10 cellular contexts compared by ENCODE assay signal in the genomic region with DNA sequence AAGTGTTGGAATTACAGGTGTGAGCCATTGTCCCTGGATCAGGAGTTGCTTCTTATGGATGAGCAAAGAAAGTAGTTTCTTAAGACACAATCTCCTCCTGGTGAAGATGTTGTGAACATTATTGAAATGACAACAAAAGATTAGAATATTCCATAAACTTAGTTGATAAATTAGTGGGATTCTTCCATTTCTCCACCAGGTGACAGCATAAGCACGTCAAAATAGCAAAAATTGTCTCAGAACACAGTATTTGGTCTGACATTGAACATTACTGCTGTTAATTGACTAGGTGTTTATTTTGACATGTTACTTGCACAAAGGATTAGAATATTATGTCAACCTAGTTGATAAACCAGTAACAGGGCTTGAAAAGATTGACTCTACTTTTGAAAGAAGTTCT. TPM values are rescaled to one million over a fixed set of nuclear protein-coding genes. Genes with fewer than 3 reads are reported as not detected.
A peak's percentile ranks its signal among the peaks of the same experiment; 100 is the strongest.
DNase-seq lines count a peak whose midpoint lies in the region; ATAC-seq, FAIRE-seq and TF ChIP-seq lines count a peak whose summit lies in the region.
"Had no signal": no experiment of that assay in that cellular context is flagged by ENCODE, and none has a peak within 500 bp of the region (broad histone marks: within the 10 kb centered on the region; RNA-seq: fewer than 3 reads in every experiment).

No MANE protein-coding gene starts in this region.

- H4K20me1 ChIP-seq in GM23338 (replicated peaks; ENCODE audit: insufficient read depth): no peaks in the 10 kb centered on the region

- H3K9me3 Mint-ChIP-seq in GM23338: no peaks in the 10 kb centered on the region; the same call in 2 of the 3 replicates
- H3K9me3 Mint-ChIP-seq: activated T-helper 1 cell treated with anti-CD3 and anti-CD28 coated beads, Interleukin-12 subunit alpha, Interleukin-12 subunit beta, Interleukin-2, Interleukin-4 antibody, amounts not matched to agents 30 ng/mL and 10 ng/mL and 1 ng/mL, durations not matched to agents 14 hours and 24 hours and 36 hours had no signal

- intact Hi-C loops in lower leg skin (cut with DNase I; ENCODE audit: low total_unique reads): no loop called here

- H3K4me1 ChIP-seq in GM23338 (ENCODE audit: insufficient read depth): no peaks in the 10 kb centered on the region

- peak; percentile 82 for FAIRE-seq in islet of Langerhans (lab: Jason Lieb, UNC)

- no peak overlapping the region for H3K27ac Mint-ChIP-seq in GM23338
- H3K27ac Mint-ChIP-seq: activated T-helper 1 cell treated with anti-CD3 and anti-CD28 coated beads, Interleukin-12 subunit alpha, Interleukin-12 subunit beta, Interleukin-2, Interleukin-4 antibody, amounts not matched to agents 30 ng/mL and 10 ng/mL and 1 ng/mL, durations not matched to agents 14 hours and 24 hours and 36 hours had no signal

- H3K4me2 ChIP-seq in GM23338: no peak overlapping the region

- H3K9me2 ChIP-seq in GM23338 (ENCODE audit: insufficient read depth): no peaks in the 10 kb centered on the region

- TF ChIP-seq POLR2A in lower leg skin (IDR thresholded peaks at IDR 0.05): no peak

- peak; percentile 40 for TF ChIP-seq CTCF in AG09319 (IDR thresholded peaks at IDR 0.05; ENCODE audit: low read depth, low read length)
- TF ChIP-seq CTCF in GM23338 (conservative IDR thresholded peaks at IDR 0.05; ENCODE audit: low read depth in 2 of 2): peak; percentile 50 to 52
- peak; percentile 21; the same call in 1 of the 2 replicates for TF ChIP-seq CTCF in WI38 (IDR thresholded peaks at IDR 0.05; ENCODE audit: low read depth, low read length)
- TF ChIP-seq CTCF in lower leg skin (IDR thresholded peaks at IDR 0.05): no peak

- H3K4me3 Mint-ChIP-seq in GM23338: no peak overlapping the region
- H3K4me3 Mint-ChIP-seq: activated T-helper 1 cell treated with anti-CD3 and anti-CD28 coated beads, Interleukin-12 subunit alpha, Interleukin-12 subunit beta, Interleukin-2, Interleukin-4 antibody, amounts not matched to agents 30 ng/mL and 10 ng/mL and 1 ng/mL, durations not matched to agents 14 hours and 24 hours and 36 hours had no signal

- no peaks in the 10 kb centered on the region for H3F3A ChIP-seq in GM23338 (replicated peaks; ENCODE audit: low read depth)

- no peak overlapping the region for H2AFZ ChIP-seq in GM23338

- H3K27me3 ChIP-seq in GM23338 (ENCODE audit: insufficient read depth): no peaks in the 10 kb centered on the region

- no peaks in the 10 kb centered on the region for H3K4me1 Mint-ChIP-seq in GM23338

- H3K36me3 ChIP-seq in GM23338 (ENCODE audit: insufficient read depth): no peaks in the 10 kb centered on the region

- H3K79me2 ChIP-seq in GM23338 (replicated peaks; ENCODE audit: insufficient read depth): no peaks in the 10 kb centered on the region

- H3K36me3 Mint-ChIP-seq in GM23338 (ENCODE audit: low read depth): no peaks in the 10 kb centered on the region; the same call in 2 of the 3 replicates

- H3K4me3 ChIP-seq in GM23338 (no peak overlapping the region), WI38 (ENCODE audit: low read depth, low read length) (no peak overlapping the region), lower leg skin (ENCODE audit: low read depth, poor library complexity, severe bottlenecking) (no peak overlapping the region)
- H3K4me3 ChIP-seq: skin epidermis had no signal

- no peak for ATAC-seq in GM23338

- no peaks in the 10 kb centered on the region for H3K27me3 Mint-ChIP-seq in GM23338 (ENCODE audit: insufficient read depth, low read depth, poor library complexity)

- H3K27ac ChIP-seq in GM23338 (ENCODE audit: low read depth): no peak overlapping the region
- H3K27ac ChIP-seq: skin epidermis had no signal

- DNase-seq in AG09319 (ENCODE audit: extremely low read depth, low read depth) (no peak), GM23338 (ENCODE audit: low spot score) (no peak), MV-4-11 (lab: John Stamatoyannopoulos, UW) (no peak), lower leg skin (ENCODE audit: low spot score in 2 of 2) (no peak), NCI-H187 treated with DMSO at 0.1 percent for 48 hours (lab: John Stamatoyannopoulos, UW) (no peak), inferior parietal cortex (ENCODE audit: extremely low spot score) (no peak)

- 19 to 25% methylated on average over 1 of the region's 1 CpG for WGBS in lower leg skin, 2 donors

TF ChIP-seq in GM23338, 12 proteins besides CTCF, POLR2A, EP300 and RAD21:
- TF ChIP-seq ZNF331 (CRISPR knock-in tag; IDR thresholded peaks at IDR 0.05; ENCODE audit: low read depth) (no peak), EZH2 (IDR thresholded peaks at IDR 0.05; ENCODE audit: low read depth, unreplicated experiment) (no peak), NANOG (IDR thresholded peaks at IDR 0.05; ENCODE audit: borderline replicate concordance) (no peak)
TF ChIP-seq in GM23338: peak in this region for 0.

RNA-seq across cellular contexts. Expression of gene CLDN34, which starts 21.6 kb away (rescaled TPM):
- total RNA-seq in GM23338 (2014; rRNA removed; shearing (Covaris generic)): 0.19 TPM in 1 of 2 replicates, not detected in the other
- polyA plus RNA-seq in GM23338 (2016; fragmentation: Nextera tagmentation; extraction: Ambion mirVana): not detected in 2 replicates
- total RNA-seq in lower leg skin: 1 to 10 TPM in 1 of 4 donors, not detected in 3; 1.0 TPM
- total RNA-seq: activated T-helper 1 cell treated with anti-CD3 and anti-CD28 coated beads, Interleukin-12 subunit alpha, Interleukin-12 subunit beta, Interleukin-2, Interleukin-4 antibody, amounts not matched to agents 30 ng/mL and 10 ng/mL and 1 ng/mL, durations not matched to agents 14 hours and 24 hours and 36 hours had no signal

Comparison
In these comparisons a context has a peak if more than half of its experiments do, and no peak if none do; other contexts are left out.
1. CTCF ChIP-seq: peak in AG09319 (single experiment), GM23338 (2 of 2) and WI38 (single experiment); none in lower leg skin (0 of 3).